ENCODE assay signal across 1 cellular context in genomic region chr12:80936353-80936641, GRCh38.
TF ChIP-seq lines count a peak whose summit lies in the region.

No MANE protein-coding gene starts in this region.

TF ChIP-seq in SK-N-SH, 30 proteins besides CTCF, POLR2A, EP300 and RAD21 (continued from another document):
- no peak for TF ChIP-seq FOXJ3 (CRISPR knock-in tag; IDR thresholded peaks at IDR 0.05)
- no peak for TF ChIP-seq GATA2 (CRISPR knock-in tag; IDR thresholded peaks at IDR 0.05)
- TF ChIP-seq MAX (IDR thresholded peaks at IDR 0.05; ENCODE audit: low read depth): no peak
TF ChIP-seq in SK-N-SH: peak in this region for 0.
